ENCODE assay signal across 21 cellular contexts in the genomic region with DNA sequence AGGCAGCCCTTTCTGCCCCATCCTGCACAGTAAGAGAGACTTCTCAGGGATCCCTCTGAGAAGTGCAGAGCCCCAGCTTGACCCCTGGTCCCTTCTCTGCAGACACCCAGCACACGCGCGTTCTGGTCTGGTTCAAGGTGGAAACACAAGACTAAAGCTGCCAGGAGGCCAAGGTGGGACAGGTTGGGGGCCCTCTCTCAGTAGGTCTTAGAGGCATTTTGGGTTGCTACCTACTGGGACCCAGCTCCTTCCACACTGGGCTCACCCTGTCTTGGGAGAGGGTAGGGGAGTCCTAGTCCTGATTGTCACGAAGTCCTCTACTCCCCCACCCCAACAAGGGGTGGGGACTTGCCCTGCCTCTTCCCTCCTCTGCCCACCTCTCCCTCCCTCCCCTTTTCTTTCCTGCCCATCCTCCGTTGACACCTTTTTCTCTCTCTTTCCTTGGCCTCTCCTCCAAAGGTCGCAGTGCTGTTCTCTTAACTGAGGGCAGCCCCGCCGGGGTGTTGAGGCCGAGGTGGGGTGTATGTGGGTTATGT. TPM values are rescaled to one million over a fixed set of nuclear protein-coding genes. Genes with fewer than 3 reads are reported as not detected.
DNase-seq lines count a peak whose midpoint lies in the region; TF ChIP-seq lines count a peak whose summit lies in the region.
"Had no signal": no experiment of that assay in that cellular context is flagged by ENCODE, and none has a peak within 500 bp of the region (broad histone marks: within the 10 kb centered on the region; RNA-seq: fewer than 3 reads in every experiment).

No MANE protein-coding gene starts in this region.

- H3K4me3 ChIP-seq in BLaER1 = no peak overlapping the region
- H3K4me3 ChIP-seq in HEK293 (ENCODE audit: low read depth, low read length) = no peak overlapping the region
- peak overlapping the region; percentile 73 for H3K4me3 ChIP-seq in endodermal cell (ENCODE audit: low read length)
- no peak overlapping the region for H3K4me3 ChIP-seq in stomach
- H3K4me3 ChIP-seq in CD4-positive, alpha-beta memory T cell (ENCODE audit: low read length in 2 of 2) = no peak overlapping the region

- H3K9me3 ChIP-seq in BLaER1 (peaks cover 9% of the 10 kb centered on the region; the same call in 1 of the 2 replicates), HEK293 (ENCODE audit: control insufficient read depth, insufficient read depth, low read depth, low read length) (no peaks in the 10 kb centered on the region), endodermal cell (ENCODE audit: control insufficient read depth, low read length) (no peaks in the 10 kb centered on the region), stomach (no peaks in the 10 kb centered on the region)
- no peaks in the 10 kb centered on the region for H3K9me3 ChIP-seq in CD4-positive, alpha-beta memory T cell (ENCODE audit: control insufficient read depth in 1 of 2, low read length in 2 of 2)

- no peak for TF ChIP-seq EP300 in stomach (IDR thresholded peaks at IDR 0.05)

- H3K4me1 Mint-ChIP-seq in endodermal cell = peaks cover 35% of the 10 kb centered on the region
- no peaks in the 10 kb centered on the region for H3K4me1 Mint-ChIP-seq in CD4-positive, alpha-beta memory T cell

- H3K27me3 ChIP-seq in BLaER1 = no peaks in the 10 kb centered on the region
- H3K27me3 ChIP-seq in endodermal cell (ENCODE audit: control insufficient read depth, insufficient read depth, low read length, poor library complexity, severe bottlenecking) = no peaks in the 10 kb centered on the region
- H3K27me3 ChIP-seq in stomach = no peaks in the 10 kb centered on the region
- H3K27me3 ChIP-seq in CD4-positive, alpha-beta memory T cell (ENCODE audit: insufficient read depth, low read length) = no peaks in the 10 kb centered on the region

- H3K9ac ChIP-seq in BLaER1 (no peak overlapping the region), endodermal cell (ENCODE audit: extremely low read depth, low read length, poor library complexity, severe bottlenecking) (no peak overlapping the region)

- H3K4me3 Mint-ChIP-seq in endodermal cell = peak overlapping the region; percentile 70
- no peak overlapping the region for H3K4me3 Mint-ChIP-seq in CD4-positive, alpha-beta memory T cell

- CTCF ChIA-PET in HEK293 (lab: Yijun Ruan, JAX) = interaction anchor here (0.5 to 0.6 kb wide), 2 partner anchors 9 to 891 kb away, joined by 3 to 4 read pairs; no protein-coding TSS in a partner anchor
- CTCF ChIA-PET in CD4-positive, alpha-beta memory T cell (lab: Charles Lee; ENCODE audit: partially characterized antibody) = no interaction called here

- H3K27ac ChIP-seq in BLaER1 (peak overlapping the region; percentile 63; the same call in 1 of the 2 replicates), HEK293 (ENCODE audit: extremely low read depth, low read depth, low read length) (no peak overlapping the region), endodermal cell (ENCODE audit: low read depth, low read length) (no peak overlapping the region), stomach (no peak overlapping the region)
- H3K27ac ChIP-seq in CD4-positive, alpha-beta memory T cell (ENCODE audit: low read depth, low read length) = no peak overlapping the region
- H3K27ac ChIP-seq: HL-60 had no signal

- DNase-seq in endodermal cell = peak; percentile 51
- DNase-seq in pons (ENCODE audit: low spot score) = peak; percentile 56
- no peak for DNase-seq in kidney glomerular epithelial cell (lab: John Stamatoyannopoulos, UW)
- DNase-seq in stomach = no peak
- DNase-seq in CD4-positive, alpha-beta memory T cell = no peak
- DNase-seq in SIG-M5 treated with dmso at 0.1 percent for 504 hours (lab: John Stamatoyannopoulos, UW; ENCODE audit: unreplicated experiment) = no peak
- DNase-seq: DMS79; GOT3; IMR-90; NCI-H1417; NCI-H187; NCI-H2107; NCI-H510A; NCI-H748 treated with DMSO at 0.1 percent for 48 hours; NK-92 treated with Interleukin-12 subunit alpha and Interleukin-12 subunit beta, amount 100 ng/mL, for 24 hours; Right ventricle myocardium superior had no signal

- H3K9me3 Mint-ChIP-seq in endodermal cell = no peaks in the 10 kb centered on the region
- H3K9me3 Mint-ChIP-seq in CD4-positive, alpha-beta memory T cell = no peaks in the 10 kb centered on the region

- H3K36me3 ChIP-seq in BLaER1 (peaks cover 16% of the 10 kb centered on the region), HEK293 (ENCODE audit: control insufficient read depth in 2 of 2, insufficient read depth in 1 of 2, low read length in 2 of 2) (peaks cover 0 to 2% of the 10 kb centered on the region in 2 experiments; a peak in 1 of 3 replicates), endodermal cell (ENCODE audit: control insufficient read depth, insufficient read depth, low read length) (no peaks in the 10 kb centered on the region), stomach (peaks cover 0 to 31% (median 7%) of the 10 kb centered on the region in 4 donors)
- no peaks in the 10 kb centered on the region for H3K36me3 ChIP-seq in CD4-positive, alpha-beta memory T cell (ENCODE audit: insufficient read depth, low read length)

- 86 to 96% methylated on average over 3 to 9 of the region's 9 CpGs for WGBS in endodermal cell (ENCODE audit: insufficient coverage in 1 of 2, insufficient read length in 1 of 2), 2 experiments
- 87 to 92% (median 89%) methylated on average over 9 of the region's 9 CpGs for WGBS in stomach, 5 donors

- POLR2A ChIA-PET in HEK293 (lab: Yijun Ruan, JAX) = no interaction called here
- POLR2A ChIA-PET in CD4-positive, alpha-beta memory T cell (lab: Charles Lee; ENCODE audit: partially characterized antibody) = no interaction called here

- H3K4me1 ChIP-seq in BLaER1 (peaks cover 70% of the 10 kb centered on the region), HEK293 (ENCODE audit: control insufficient read depth, insufficient read depth, low read length) (no peaks in the 10 kb centered on the region), endodermal cell (ENCODE audit: control insufficient read depth, insufficient read depth, low read length) (peaks cover 8% of the 10 kb centered on the region), stomach (peaks cover 0 to 2% (median 0%) of the 10 kb centered on the region in 4 donors)
- no peaks in the 10 kb centered on the region for H3K4me1 ChIP-seq in CD4-positive, alpha-beta memory T cell (ENCODE audit: insufficient read depth, low read length)

- H3K4me2 ChIP-seq in BLaER1 = peak overlapping the region; percentile 67

- no peak for TF ChIP-seq POLR2A in stomach (IDR thresholded peaks at IDR 0.05)

- peak overlapping the region; percentile 61 for H3K27ac Mint-ChIP-seq in endodermal cell
- H3K27ac Mint-ChIP-seq in CD4-positive, alpha-beta memory T cell = no peak overlapping the region

- peaks cover 9% of the 10 kb centered on the region for H3K36me3 Mint-ChIP-seq in endodermal cell (ENCODE audit: low read depth)
- H3K36me3 Mint-ChIP-seq in CD4-positive, alpha-beta memory T cell = peaks cover 0 to 3% of the 10 kb centered on the region in 2 donors

- peaks cover 6% of the 10 kb centered on the region for H3K27me3 Mint-ChIP-seq in endodermal cell (ENCODE audit: insufficient read depth)
- no peaks in the 10 kb centered on the region for H3K27me3 Mint-ChIP-seq in CD4-positive, alpha-beta memory T cell

- TF ChIP-seq CTCF in HEK293 (tag by site-specific recombination; IDR thresholded peaks at IDR 0.05) (no peak), endodermal cell (conservative IDR thresholded peaks at IDR 0.05) (no peak), stomach (IDR thresholded peaks at IDR 0.05) (no peak)

- intact Hi-C loops in stomach (cut with DNase I; ENCODE audit: low total_unique reads) = no loop called here
- intact Hi-C loops in CD4-positive, alpha-beta memory T cell (cut with micrococcal nuclease) = no loop called here

- no peaks in the 10 kb centered on the region for H4K20me1 ChIP-seq in BLaER1

RNA-seq across cellular contexts. Expression of a gene that starts 0.8 kb away (rescaled TPM):
- 10 to 100 TPM; 11.2 to 13.4 TPM for total RNA-seq in endodermal cell
- 45.9 TPM for polyA plus RNA-seq in endodermal cell (2013, experiment 1 of 2)
- polyA plus RNA-seq in endodermal cell (2013, experiment 2 of 2) = 42.6 TPM
- 1 to 10 TPM in 3 of 5 donors, not detected in 2; 2.9 to 4.9 (median 4.4) TPM for total RNA-seq in stomach
- 1 to 10 TPM; 1.7 to 3.2 (median 2.6) TPM for polyA plus RNA-seq in stomach
- not detected for total RNA-seq in CD4-positive, alpha-beta memory T cell
- polyA plus RNA-seq in CD4-positive, alpha-beta memory T cell = not detected
- total RNA-seq: IMR-90, M059J had no signal
- polyA plus RNA-seq: BJ, IMR-90 had no signal

RNA-seq across cellular contexts. Expression of a gene that starts 31.6 kb away (rescaled TPM):
- total RNA-seq in endodermal cell (100 to 1,000 TPM in 1 of 2 donors, 10 to 100 TPM in 1; 98.0 to 105 TPM), stomach (100 to 1,000 TPM in 2 of 5 donors, 10 to 100 TPM in 3; 41.5 to 145 (median 74.5) TPM)
- 122 TPM for polyA plus RNA-seq in endodermal cell (2013, experiment 1 of 2)
- 100 TPM for polyA plus RNA-seq in endodermal cell (2013, experiment 2 of 2)
- 100 to 1,000 TPM; 139 to 149 (median 146) TPM for polyA plus RNA-seq in stomach
- 10 to 100 TPM; 44.9 to 47.5 TPM for total RNA-seq in CD4-positive, alpha-beta memory T cell
- 100 to 1,000 TPM; 133 to 158 TPM for polyA plus RNA-seq in CD4-positive, alpha-beta memory T cell

RNA-seq across cellular contexts. Expression of a gene that starts 31.7 kb away (rescaled TPM):
- total RNA-seq in endodermal cell = under 1 TPM; 0.29 to 0.44 TPM
- polyA plus RNA-seq in endodermal cell (2013, experiment 1 of 2) = 1.4 TPM
- polyA plus RNA-seq in endodermal cell (2013, experiment 2 of 2) = 1.1 TPM
- not detected for total RNA-seq in stomach
- 1 to 10 TPM in 1 of 3 donors, under 1 TPM in 2; 0.18 to 1.2 (median 0.31) TPM for polyA plus RNA-seq in stomach
- not detected for total RNA-seq in CD4-positive, alpha-beta memory T cell
- polyA plus RNA-seq in CD4-positive, alpha-beta memory T cell = not detected

Comparison
In these comparisons a context has a peak if more than half of its experiments do, and no peak if none do; other contexts are left out.
1. DNase-seq: peak in endodermal cell (single experiment) and pons (single experiment); none in kidney glomerular epithelial cell (single experiment), stomach (single experiment), CD4-positive, alpha-beta memory T cell (0 of 5) and SIG-M5 treated with dmso at 0.1 percent for 504 hours (single experiment).